ENCODE assay signal across 11 cellular contexts in the genomic region with DNA sequence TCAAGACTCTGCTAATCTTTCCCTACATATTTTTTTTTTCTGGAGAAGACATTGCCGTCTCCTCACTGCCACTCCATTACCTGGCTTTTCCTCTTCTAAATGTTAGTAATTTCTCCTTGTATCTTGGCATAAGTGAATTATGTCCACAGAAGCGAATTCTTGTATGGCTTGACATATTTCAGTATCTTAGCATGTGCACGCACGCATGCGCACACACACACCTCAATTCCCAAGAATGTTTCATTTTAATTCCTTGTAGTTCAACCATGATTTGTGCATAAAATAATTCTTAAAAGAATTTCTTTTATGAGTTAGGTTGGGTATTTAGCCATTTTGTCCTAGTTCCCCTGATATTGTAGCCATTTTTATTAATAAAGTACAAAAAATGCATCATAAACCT.
"Had no signal": no experiment of that assay in that cellular context is flagged by ENCODE, and none has a peak within 500 bp of the region (broad histone marks: within the 10 kb centered on the region; RNA-seq: fewer than 3 reads in every experiment).

No MANE protein-coding gene starts in this region.

- H2AFZ ChIP-seq: GM23248, GM23338 had no signal

- H3K4me3 ChIP-seq: GM23248, GM23338, HAP-1 had no signal

- FAIRE-seq: H1, H54 had no signal

- H3K9ac ChIP-seq: GM23248 had no signal

- H3K27ac ChIP-seq: GM23248 had no signal

- H3K36me3 ChIP-seq: HAP-1 had no signal

- ATAC-seq: GM23338, HCT116 had no signal

- H3K4me2 ChIP-seq: GM23338 had no signal

- H3K9me3 ChIP-seq: HAP-1 had no signal

- H3K4me1 ChIP-seq: HAP-1 had no signal

- DNase-seq: GM23248, GOT3, H7, H9, HCEC 1CT, HFFc6 had no signal
